14 cellular contexts compared by ENCODE assay signal in the genomic region with DNA sequence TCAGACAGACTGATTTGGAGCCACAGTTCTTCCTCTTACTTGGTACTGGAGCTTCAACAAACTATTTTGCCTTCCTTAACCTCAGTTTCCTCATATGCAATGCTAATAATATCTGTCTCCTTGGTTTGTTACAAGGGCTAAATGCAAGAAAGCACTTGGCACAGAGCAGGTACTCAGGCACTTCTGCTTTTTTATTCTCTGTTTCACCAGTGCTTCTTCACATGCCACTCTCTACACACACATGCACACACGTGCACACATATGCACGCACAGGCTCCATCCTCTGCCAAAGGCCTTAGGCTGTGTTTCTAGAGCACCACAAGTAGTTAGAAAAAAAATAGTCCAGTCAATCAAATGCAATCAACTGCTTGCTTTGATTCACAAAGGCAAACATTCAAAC.
DNase-seq lines count a peak whose midpoint lies in the region; ATAC-seq and TF ChIP-seq lines count a peak whose summit lies in the region.
"Had no signal": no experiment of that assay in that cellular context is flagged by ENCODE, and none has a peak within 500 bp of the region (broad histone marks: within the 10 kb centered on the region; RNA-seq: fewer than 3 reads in every experiment).

No MANE protein-coding gene starts in this region.

- DNase-seq in GM12864 (ENCODE audit: low read depth) (peak; percentile 72), SKM-1 (lab: John Stamatoyannopoulos, UW; ENCODE audit: unreplicated experiment) (peak; percentile 92), NCI-H146 treated with DMSO at 0.1 percent for 48 hours (lab: John Stamatoyannopoulos, UW; ENCODE audit: unreplicated experiment) (no peak), occipital lobe (lab: John Stamatoyannopoulos, UW) (no peak), osteoblast (ENCODE audit: insufficient read length, low spot score, missing footprints) (no peak)
- DNase-seq: activated CD4-positive, alpha-beta T cell treated with anti-CD3 and anti-CD28 coated beads for 1 hour; activated naive CD4-positive, alpha-beta T cell treated with anti-CD3 and anti-CD28 coated beads, Interleukin-2, amount 10 ng/mL, durations not matched to agents 7 days and 5 days; CD4-positive, alpha-beta T cell; head of caudate nucleus; mesenchymal stem cell had no signal

- H3K4me2 ChIP-seq in osteoblast (ENCODE audit: insufficient read depth, low read length), result no peak overlapping the region

- H4K20me1 ChIP-seq in osteoblast (ENCODE audit: insufficient read depth, low read length), result no peaks in the 10 kb centered on the region

- H3K4me3 ChIP-seq in GM12864 (ENCODE audit: low read depth, low read length) (no peak overlapping the region), osteoblast (ENCODE audit: insufficient read depth, low read length) (no peak overlapping the region)
- H3K4me3 ChIP-seq: dorsolateral prefrontal cortex had no signal

- no peaks in the 10 kb centered on the region for H3K79me2 ChIP-seq in osteoblast (ENCODE audit: insufficient read depth, low read length)

- ATAC-seq in GM21367 (IDR thresholded peaks at IDR 0.05; ENCODE audit: unreplicated experiment), result peak; percentile 68
- peak; percentile 42 for ATAC-seq in HG03280 (IDR thresholded peaks at IDR 0.05; ENCODE audit: unreplicated experiment)
- ATAC-seq in HG03095 (IDR thresholded peaks at IDR 0.05; ENCODE audit: unreplicated experiment), result no peak

- H3K36me3 ChIP-seq in osteoblast (ENCODE audit: insufficient read depth, low read length), result no peaks in the 10 kb centered on the region

- no peak overlapping the region for H3K27ac ChIP-seq in osteoblast (ENCODE audit: low read depth, low read length)

- no peaks in the 10 kb centered on the region for H3K9me3 ChIP-seq in osteoblast (ENCODE audit: low read depth, low read length)

- H3K4me1 ChIP-seq in osteoblast (ENCODE audit: insufficient read depth, low read length), result peaks cover 4% of the 10 kb centered on the region

- peaks cover 39% of the 10 kb centered on the region for H3K27me3 ChIP-seq in osteoblast (ENCODE audit: insufficient read depth, low read length)
- H3K27me3 ChIP-seq: dorsolateral prefrontal cortex had no signal

- H2AFZ ChIP-seq in osteoblast (ENCODE audit: low read length), result no peak overlapping the region

- TF ChIP-seq CTCF in GM12864 (IDR thresholded peaks at IDR 0.05; ENCODE audit: low read depth, low read length, missing control alignments) (no peak), osteoblast (IDR thresholded peaks at IDR 0.05; ENCODE audit: extremely low read depth, low read depth, low read length) (no peak)

Comparison
In these comparisons a context has a peak if more than half of its experiments do, and no peak if none do; other contexts are left out.
1. DNase-seq: peak in GM12864 (single experiment) and SKM-1 (single experiment); none in NCI-H146 treated with DMSO at 0.1 percent for 48 hours (single experiment), occipital lobe (single experiment) and osteoblast (single experiment).